Comparison of ENCODE assay signal across 17 cellular contexts in the genomic region with DNA sequence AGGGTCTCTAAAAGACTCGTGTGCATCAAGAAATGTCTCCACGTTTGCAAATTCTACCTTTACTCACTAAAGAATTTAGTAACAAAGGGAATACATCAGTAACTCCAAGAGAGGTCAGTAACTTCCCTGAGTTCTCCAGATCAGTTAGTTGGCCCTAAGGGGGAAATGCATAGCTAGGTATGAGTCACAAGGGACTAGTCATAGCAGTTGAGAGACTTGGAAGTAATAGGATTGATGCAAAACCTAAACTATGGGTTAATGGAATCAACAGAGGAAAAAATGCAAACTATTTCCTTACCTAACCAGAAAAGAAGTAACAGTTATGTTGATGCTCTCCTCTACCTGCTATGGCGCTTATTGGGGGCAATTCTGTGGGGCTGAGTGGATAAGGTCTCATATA.
DNase-seq lines count a peak whose midpoint lies in the region; ATAC-seq, FAIRE-seq and TF ChIP-seq lines count a peak whose summit lies in the region.
"Had no signal": no experiment of that assay in that cellular context is flagged by ENCODE, and none has a peak within 500 bp of the region (broad histone marks: within the 10 kb centered on the region; RNA-seq: fewer than 3 reads in every experiment).

No MANE protein-coding gene starts in this region.

- H2AFZ ChIP-seq in mammary epithelial cell (ENCODE audit: low read depth, low read length) (no peak overlapping the region), keratinocyte (ENCODE audit: control insufficient read depth, low read length) (no peak overlapping the region), neural progenitor cell (replicated peaks) (no peak overlapping the region)

- peak; percentile 94 for FAIRE-seq in keratinocyte (lab: Jason Lieb, UNC)

- peaks cover 2% of the 10 kb centered on the region for H3K4me1 Mint-ChIP-seq in neural progenitor cell
- H3K4me1 Mint-ChIP-seq: stimulated activated effector memory CD8-positive, alpha-beta T cell treated with anti-CD3 and anti-CD28 coated beads, Interleukin-12 subunit alpha, Interleukin-12 subunit beta, amount 100 ng/mL, for 72 hours had no signal

- H3K27ac Mint-ChIP-seq in neural progenitor cell = no peak overlapping the region
- H3K27ac Mint-ChIP-seq: IgD-negative memory B cell; stimulated activated effector memory CD8-positive, alpha-beta T cell treated with anti-CD3 and anti-CD28 coated beads, Interleukin-12 subunit alpha, Interleukin-12 subunit beta, amount 100 ng/mL, for 72 hours had no signal

- dilution Hi-C loops in mammary epithelial cell (cut with HindIII; ENCODE audit: low sequenced_read_pairs) (no loop called here), keratinocyte (cut with MboI; ENCODE audit: extremely low pct_ligation_motif_present, low sequenced_read_pairs) (no loop called here)

- intact Hi-C loops in mammary epithelial cell (cut with micrococcal nuclease) = no loop called here

- ATAC-seq in HG03457 (IDR thresholded peaks at IDR 0.05; ENCODE audit: unreplicated experiment) = no peak
- ATAC-seq: stimulated activated effector memory CD8-positive, alpha-beta T cell treated with anti-CD3 and anti-CD28 coated beads, Interleukin-12 subunit alpha, Interleukin-12 subunit beta, amount 100 ng/mL, for 72 hours had no signal

- H3K9ac ChIP-seq in mammary epithelial cell (ENCODE audit: insufficient read depth, low read length) (no peak overlapping the region), keratinocyte (ENCODE audit: control insufficient read depth, extremely low read depth, insufficient read depth, low read length) (no peak overlapping the region), neural progenitor cell (no peak overlapping the region)

- H3K4me3 ChIP-seq in mammary epithelial cell (replicated peaks in 1 of 3; ENCODE audit: insufficient read depth in 1 of 3, low read depth in 2 of 3, low read length in 3 of 3) = no peak overlapping the region
- H3K4me3 ChIP-seq in keratinocyte (ENCODE audit: control insufficient read depth in 2 of 3, extremely low read depth in 1 of 3, insufficient read depth in 2 of 3, low read depth in 1 of 3, low read length in 3 of 3) = no peak overlapping the region
- H3K4me3 ChIP-seq in neural progenitor cell = no peak overlapping the region

- BruUV-seq in mammary epithelial cell (replicated peaks; lab: Mats Ljungman, UMichigan) = no TSS peak

- no peaks in the 10 kb centered on the region for H3K27me3 ChIP-seq in mammary epithelial cell (ENCODE audit: insufficient read depth, low read length)
- no peaks in the 10 kb centered on the region for H3K27me3 ChIP-seq in keratinocyte (ENCODE audit: control insufficient read depth, extremely low read depth, insufficient read depth, low read length)
- no peaks in the 10 kb centered on the region for H3K27me3 ChIP-seq in neural progenitor cell

- no peak overlapping the region for H3K4me2 ChIP-seq in mammary epithelial cell (ENCODE audit: insufficient read depth, low read depth, low read length)
- H3K4me2 ChIP-seq in keratinocyte (ENCODE audit: control insufficient read depth, extremely low read depth, insufficient read depth, low read depth, low read length) = no peak overlapping the region
- H3K4me2 ChIP-seq in neural progenitor cell = no peak overlapping the region

- H3K36me3 ChIP-seq in mammary epithelial cell (ENCODE audit: insufficient read depth, low read length) (no peaks in the 10 kb centered on the region), keratinocyte (ENCODE audit: control insufficient read depth in 2 of 2, extremely low read depth in 1 of 2, insufficient read depth in 2 of 2, low read length in 2 of 2) (no peaks in the 10 kb centered on the region), neural progenitor cell (no peaks in the 10 kb centered on the region)

- TF ChIP-seq CTCF in mammary epithelial cell (conservative IDR thresholded peaks at IDR 0.05 in 1 of 2, IDR thresholded peaks at IDR 0.05 in 1 of 2; ENCODE audit: extremely low read depth in 1 of 2, insufficient read depth in 1 of 2, low read depth in 1 of 2, low read length in 2 of 2) (peak in 1 of 2 donors; percentile 8), keratinocyte (optimal IDR thresholded peaks at IDR 0.05 in 1 of 3, IDR thresholded peaks at IDR 0.05 in 1 of 3, conservative IDR thresholded peaks at IDR 0.05 in 1 of 3; ENCODE audit: extremely low read depth in 1 of 3, insufficient read depth in 2 of 3, low read length in 3 of 3) (no peak), neural progenitor cell (IDR thresholded peaks at IDR 0.05) (no peak)

- 19% methylated on average over 3 of the region's 3 CpGs for WGBS in mammary epithelial cell (ENCODE audit: low coverage, missing lambda C conversion rate)

- CTCF ChIA-PET in mammary epithelial cell (lab: Charles Lee; ENCODE audit: low non-redundant PET) = no interaction called here

- DNase-seq in AG20443 (ENCODE audit: low spot score) = peak; percentile 53
- DNase-seq in LHCN-M2 (ENCODE audit: low read depth) = peak; percentile 1
- DNase-seq in mammary epithelial cell = peak; percentile 74
- DNase-seq in keratinocyte (ENCODE audit: low read depth, low spot score) = peak; percentile 21
- no peak for DNase-seq in erythroblast (lab: John Stamatoyannopoulos, UW)
- DNase-seq in NOMO-1 treated with dmso at 0.1 percent for 144 hours (lab: John Stamatoyannopoulos, UW; ENCODE audit: unreplicated experiment) = no peak
- DNase-seq in neural progenitor cell (ENCODE audit: low spot score) = no peak
- DNase-seq: activated effector memory CD4-positive, alpha-beta T cell treated with anti-CD3 and anti-CD28 coated beads, Interleukin-2, amount 50 U/mL, for 16 hours; C1 segment of cervical spinal cord; caudate nucleus; NCI-H1436 treated with DMSO at 0.1 percent for 48 hours; NCI-H510A treated with DMSO at 0.1 percent for 48 hours; retina; stimulated activated CD4-positive, alpha-beta T cell treated with anti-CD3 and anti-CD28 coated beads, Interleukin-2, amount 100 ng/mL, for 48 hours had no signal

- no peaks in the 10 kb centered on the region for H3K36me3 Mint-ChIP-seq in neural progenitor cell
- H3K36me3 Mint-ChIP-seq: stimulated activated effector memory CD8-positive, alpha-beta T cell treated with anti-CD3 and anti-CD28 coated beads, Interleukin-12 subunit alpha, Interleukin-12 subunit beta, amount 100 ng/mL, for 72 hours had no signal

- no peaks in the 10 kb centered on the region for H3K9me3 ChIP-seq in mammary epithelial cell (replicated peaks; ENCODE audit: insufficient read depth, low read length)
- H3K9me3 ChIP-seq in keratinocyte (ENCODE audit: control insufficient read depth, low read depth, low read length) = no peaks in the 10 kb centered on the region
- no peaks in the 10 kb centered on the region for H3K9me3 ChIP-seq in neural progenitor cell (ENCODE audit: low read depth)

- H3K79me2 ChIP-seq in mammary epithelial cell (ENCODE audit: insufficient read depth, low read length) (no peaks in the 10 kb centered on the region), keratinocyte (ENCODE audit: control insufficient read depth, insufficient read depth, low read length) (no peaks in the 10 kb centered on the region), neural progenitor cell (ENCODE audit: low read depth) (no peaks in the 10 kb centered on the region)

- no peak for TF ChIP-seq POLR2A in erythroblast (IDR thresholded peaks at IDR 0.05; ENCODE audit: low read length)

- in situ Hi-C loops in mammary epithelial cell (cut with MboI; ENCODE audit: low sequenced_read_pairs in 2 of 2) = no loop called here

- H3K9me3 Mint-ChIP-seq in neural progenitor cell = peaks cover 2% of the 10 kb centered on the region

- H4K20me1 ChIP-seq in mammary epithelial cell (ENCODE audit: insufficient read depth, low read length) (no peaks in the 10 kb centered on the region), keratinocyte (ENCODE audit: control insufficient read depth, extremely low read depth, insufficient read depth, low read length) (no peaks in the 10 kb centered on the region), neural progenitor cell (ENCODE audit: low read depth) (no peaks in the 10 kb centered on the region)

- H3K4me3 Mint-ChIP-seq in neural progenitor cell = no peak overlapping the region
- H3K4me3 Mint-ChIP-seq: IgD-negative memory B cell; stimulated activated effector memory CD8-positive, alpha-beta T cell treated with anti-CD3 and anti-CD28 coated beads, Interleukin-12 subunit alpha, Interleukin-12 subunit beta, amount 100 ng/mL, for 72 hours had no signal

- H3K27me3 Mint-ChIP-seq in neural progenitor cell (ENCODE audit: insufficient read depth, low read depth) = no peaks in the 10 kb centered on the region
- H3K27me3 Mint-ChIP-seq: IgD-negative memory B cell had no signal

- H3K27ac ChIP-seq in mammary epithelial cell (ENCODE audit: insufficient read depth, low read depth, low read length) (no peak overlapping the region), keratinocyte (ENCODE audit: control insufficient read depth, insufficient read depth, low read length) (no peak overlapping the region), neural progenitor cell (no peak overlapping the region)

- H3F3A ChIP-seq in neural progenitor cell (ENCODE audit: low read depth) = no peaks in the 10 kb centered on the region

- H3K9me1 ChIP-seq in keratinocyte (ENCODE audit: control insufficient read depth, extremely low read depth, insufficient read depth, low read length) = no peaks in the 10 kb centered on the region

- H3K4me1 ChIP-seq in mammary epithelial cell (ENCODE audit: insufficient read depth, low read length) (peaks cover 27% of the 10 kb centered on the region), keratinocyte (ENCODE audit: control insufficient read depth, extremely low read depth, insufficient read depth, low read length) (peaks cover 26% of the 10 kb centered on the region), neural progenitor cell (peaks cover 4% of the 10 kb centered on the region)

Comparison
In these comparisons a context has a peak if more than half of its experiments do, and no peak if none do; other contexts are left out.
1. DNase-seq: peak in AG20443 (single experiment), LHCN-M2 (single experiment), mammary epithelial cell (single experiment) and keratinocyte (single experiment); none in erythroblast (0 of 2), NOMO-1 treated with dmso at 0.1 percent for 144 hours (single experiment) and neural progenitor cell (single experiment).